In the genomic region with DNA sequence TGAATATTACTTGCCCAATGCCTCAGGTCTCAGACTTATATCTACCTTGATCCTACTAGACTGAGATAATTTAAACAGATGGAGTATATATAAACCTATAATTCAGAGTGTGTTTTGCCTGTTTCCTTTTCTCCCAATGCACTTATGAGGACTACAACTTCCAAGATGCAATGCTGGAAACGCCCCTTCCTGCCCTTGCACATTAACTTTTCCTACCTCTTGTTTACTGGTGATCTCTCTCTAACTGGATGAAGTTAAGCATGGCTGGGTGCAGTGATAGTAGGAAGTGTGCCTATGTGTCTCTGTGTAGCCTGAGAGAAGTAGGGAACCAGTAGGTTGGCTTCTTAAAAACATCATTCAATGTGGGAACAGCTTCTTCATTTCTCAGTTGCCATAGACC, we compare ENCODE assay signal across 1 cellular context.
A peak's percentile ranks its signal among the peaks of the same experiment; 100 is the strongest.
TF ChIP-seq lines count a peak whose summit lies in the region.

No MANE protein-coding gene starts in this region.

TF ChIP-seq in HepG2, 621 proteins besides CTCF, POLR2A, EP300 and RAD21 (continued from another document):
- TF ChIP-seq, protein P1, sequence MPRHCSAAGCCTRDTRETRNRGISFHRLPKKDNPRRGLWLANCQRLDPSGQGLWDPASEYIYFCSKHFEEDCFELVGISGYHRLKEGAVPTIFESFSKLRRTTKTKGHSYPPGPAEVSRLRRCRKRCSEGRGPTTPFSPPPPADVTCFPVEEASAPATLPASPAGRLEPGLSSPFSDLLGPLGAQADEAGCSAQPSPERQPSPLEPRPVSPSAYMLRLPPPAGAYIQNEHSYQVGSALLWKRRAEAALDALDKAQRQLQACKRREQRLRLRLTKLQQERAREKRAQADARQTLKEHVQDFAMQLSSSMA (CRISPR knock-in tag; IDR thresholded peaks at IDR 0.05) = no peak
- TF ChIP-seq ISL2 (CRISPR knock-in tag; IDR thresholded peaks at IDR 0.05) (no peak), ZNF570 (CRISPR knock-in tag; IDR thresholded peaks at IDR 0.05; ENCODE audit: borderline replicate concordance) (no peak), GABPA (IDR thresholded peaks at IDR 0.05; ENCODE audit: low read depth, low read length) (no peak), GABPA (CRISPR knock-in tag; IDR thresholded peaks at IDR 0.05; ENCODE audit: low read depth) (peak; percentile 55), ZNF629 (CRISPR knock-in tag; conservative IDR thresholded peaks at IDR 0.05) (no peak), RBFOX2 (IDR thresholded peaks at IDR 0.05; ENCODE audit: low read depth, low read length) (no peak), RCOR2 (CRISPR knock-in tag; IDR thresholded peaks at IDR 0.05) (no peak), FOXK1 (CRISPR knock-in tag; IDR thresholded peaks at IDR 0.05; ENCODE audit: borderline replicate concordance, low read depth) (no peak), SRSF1 (optimal IDR thresholded peaks at IDR 0.05; ENCODE audit: low read depth, low read length) (no peak), ZNF143 (CRISPR knock-in tag; IDR thresholded peaks at IDR 0.05) (0 out of 2 replicates have a peak, but pooled peaks have one; percentile 41)
- TF ChIP-seq, protein P2, sequence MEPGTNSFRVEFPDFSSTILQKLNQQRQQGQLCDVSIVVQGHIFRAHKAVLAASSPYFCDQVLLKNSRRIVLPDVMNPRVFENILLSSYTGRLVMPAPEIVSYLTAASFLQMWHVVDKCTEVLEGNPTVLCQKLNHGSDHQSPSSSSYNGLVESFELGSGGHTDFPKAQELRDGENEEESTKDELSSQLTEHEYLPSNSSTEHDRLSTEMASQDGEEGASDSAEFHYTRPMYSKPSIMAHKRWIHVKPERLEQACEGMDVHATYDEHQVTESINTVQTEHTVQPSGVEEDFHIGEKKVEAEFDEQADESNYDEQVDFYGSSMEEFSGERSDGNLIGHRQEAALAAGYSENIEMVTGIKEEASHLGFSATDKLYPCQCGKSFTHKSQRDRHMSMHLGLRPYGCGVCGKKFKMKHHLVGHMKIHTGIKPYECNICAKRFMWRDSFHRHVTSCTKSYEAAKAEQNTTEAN (CRISPR knock-in tag; conservative IDR thresholded peaks at IDR 0.05) = no peak
- TF ChIP-seq, protein P3, sequence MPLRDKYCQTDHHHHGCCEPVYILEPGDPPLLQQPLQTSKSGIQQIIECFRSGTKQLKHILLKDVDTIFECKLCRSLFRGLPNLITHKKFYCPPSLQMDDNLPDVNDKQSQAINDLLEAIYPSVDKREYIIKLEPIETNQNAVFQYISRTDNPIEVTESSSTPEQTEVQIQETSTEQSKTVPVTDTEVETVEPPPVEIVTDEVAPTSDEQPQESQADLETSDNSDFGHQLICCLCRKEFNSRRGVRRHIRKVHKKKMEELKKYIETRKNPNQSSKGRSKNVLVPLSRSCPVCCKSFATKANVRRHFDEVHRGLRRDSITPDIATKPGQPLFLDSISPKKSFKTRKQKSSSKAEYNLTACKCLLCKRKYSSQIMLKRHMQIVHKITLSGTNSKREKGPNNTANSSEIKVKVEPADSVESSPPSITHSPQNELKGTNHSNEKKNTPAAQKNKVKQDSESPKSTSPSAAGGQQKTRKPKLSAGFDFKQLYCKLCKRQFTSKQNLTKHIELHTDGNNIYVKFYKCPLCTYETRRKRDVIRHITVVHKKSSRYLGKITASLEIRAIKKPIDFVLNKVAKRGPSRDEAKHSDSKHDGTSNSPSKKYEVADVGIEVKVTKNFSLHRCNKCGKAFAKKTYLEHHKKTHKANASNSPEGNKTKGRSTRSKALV (CRISPR knock-in tag; IDR thresholded peaks at IDR 0.05) = no peak
- TF ChIP-seq, protein P4, sequence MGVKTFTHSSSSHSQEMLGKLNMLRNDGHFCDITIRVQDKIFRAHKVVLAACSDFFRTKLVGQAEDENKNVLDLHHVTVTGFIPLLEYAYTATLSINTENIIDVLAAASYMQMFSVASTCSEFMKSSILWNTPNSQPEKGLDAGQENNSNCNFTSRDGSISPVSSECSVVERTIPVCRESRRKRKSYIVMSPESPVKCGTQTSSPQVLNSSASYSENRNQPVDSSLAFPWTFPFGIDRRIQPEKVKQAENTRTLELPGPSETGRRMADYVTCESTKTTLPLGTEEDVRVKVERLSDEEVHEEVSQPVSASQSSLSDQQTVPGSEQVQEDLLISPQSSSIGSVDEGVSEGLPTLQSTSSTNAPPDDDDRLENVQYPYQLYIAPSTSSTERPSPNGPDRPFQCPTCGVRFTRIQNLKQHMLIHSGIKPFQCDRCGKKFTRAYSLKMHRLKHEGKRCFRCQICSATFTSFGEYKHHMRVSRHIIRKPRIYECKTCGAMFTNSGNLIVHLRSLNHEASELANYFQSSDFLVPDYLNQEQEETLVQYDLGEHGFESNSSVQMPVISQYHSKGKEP (CRISPR knock-in tag; IDR thresholded peaks at IDR 0.05) = no peak
- TF ChIP-seq, protein P5, sequence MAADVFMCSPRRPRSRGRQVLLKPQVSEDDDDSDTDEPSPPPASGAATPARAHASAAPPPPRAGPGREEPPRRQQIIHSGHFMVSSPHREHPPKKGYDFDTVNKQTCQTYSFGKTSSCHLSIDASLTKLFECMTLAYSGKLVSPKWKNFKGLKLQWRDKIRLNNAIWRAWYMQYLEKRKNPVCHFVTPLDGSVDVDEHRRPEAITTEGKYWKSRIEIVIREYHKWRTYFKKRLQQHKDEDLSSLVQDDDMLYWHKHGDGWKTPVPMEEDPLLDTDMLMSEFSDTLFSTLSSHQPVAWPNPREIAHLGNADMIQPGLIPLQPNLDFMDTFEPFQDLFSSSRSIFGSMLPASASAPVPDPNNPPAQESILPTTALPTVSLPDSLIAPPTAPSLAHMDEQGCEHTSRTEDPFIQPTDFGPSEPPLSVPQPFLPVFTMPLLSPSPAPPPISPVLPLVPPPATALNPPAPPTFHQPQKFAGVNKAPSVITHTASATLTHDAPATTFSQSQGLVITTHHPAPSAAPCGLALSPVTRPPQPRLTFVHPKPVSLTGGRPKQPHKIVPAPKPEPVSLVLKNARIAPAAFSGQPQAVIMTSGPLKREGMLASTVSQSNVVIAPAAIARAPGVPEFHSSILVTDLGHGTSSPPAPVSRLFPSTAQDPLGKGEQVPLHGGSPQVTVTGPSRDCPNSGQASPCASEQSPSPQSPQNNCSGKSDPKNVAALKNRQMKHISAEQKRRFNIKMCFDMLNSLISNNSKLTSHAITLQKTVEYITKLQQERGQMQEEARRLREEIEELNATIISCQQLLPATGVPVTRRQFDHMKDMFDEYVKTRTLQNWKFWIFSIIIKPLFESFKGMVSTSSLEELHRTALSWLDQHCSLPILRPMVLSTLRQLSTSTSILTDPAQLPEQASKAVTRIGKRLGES (CRISPR knock-in tag; IDR thresholded peaks at IDR 0.05; ENCODE audit: borderline replicate concordance) = no peak
